In genomic region chr4:336099-336892, GRCh38 we compare ENCODE assay signal across 9 cellular contexts. TPM values are rescaled to one million over a fixed set of nuclear protein-coding genes. Genes with fewer than 3 reads are reported as not detected.
DNase-seq lines count a peak whose midpoint lies in the region; ATAC-seq and TF ChIP-seq lines count a peak whose summit lies in the region.
"Had no signal": no experiment of that assay in that cellular context is flagged by ENCODE, and none has a peak within 500 bp of the region (broad histone marks: within the 10 kb centered on the region; RNA-seq: fewer than 3 reads in every experiment).

No MANE protein-coding gene starts in this region.

- peak overlapping the region; percentile 99 for H3K27ac ChIP-seq in left ventricle myocardium inferior (replicated peaks)
- H3K27ac ChIP-seq in rectal smooth muscle tissue (ENCODE audit: low read depth, low read length): peak overlapping the region; percentile 94

- DNase-seq in Ammon's horn (ENCODE audit: low spot score) (peak; percentile 9), left ventricle myocardium inferior (peak; percentile 59)
- peak; percentile 11 for DNase-seq in activated naive CD4-positive, alpha-beta T cell treated with anti-CD3 and anti-CD28 coated beads, Interleukin-2, amount 50 U/mL, for 16 hours

- H3K4me3 ChIP-seq in left ventricle myocardium inferior (peak overlapping the region; percentile 98), rectal smooth muscle tissue (ENCODE audit: low read length) (peak overlapping the region; percentile 98)

- intact Hi-C loops in left ventricle myocardium inferior (cut with micrococcal nuclease): no loop called here

- H3K36me3 ChIP-seq in left ventricle myocardium inferior: peaks cover 6% of the 10 kb centered on the region
- H3K36me3 ChIP-seq in rectal smooth muscle tissue (ENCODE audit: control insufficient read depth, insufficient read depth, low read length): no peaks in the 10 kb centered on the region

- ATAC-seq in GM21825 (IDR thresholded peaks at IDR 0.05; ENCODE audit: unreplicated experiment) (peak; percentile 3), HG03354 (IDR thresholded peaks at IDR 0.05; ENCODE audit: poor library complexity, severe bottlenecking, unreplicated experiment) (no peak), GM19328 (IDR thresholded peaks at IDR 0.05; ENCODE audit: unreplicated experiment) (no peak), GM19452 (IDR thresholded peaks at IDR 0.05; ENCODE audit: unreplicated experiment) (no peak)
- ATAC-seq: HCT116 had no signal

- TF ChIP-seq CTCF in left ventricle myocardium inferior (IDR thresholded peaks at IDR 0.05; ENCODE audit: borderline replicate concordance): no peak

- peaks cover 54% of the 10 kb centered on the region for H3K4me1 ChIP-seq in left ventricle myocardium inferior
- peaks cover 9% of the 10 kb centered on the region for H3K4me1 ChIP-seq in rectal smooth muscle tissue (ENCODE audit: control insufficient read depth, insufficient read depth, low read length)

- no peaks in the 10 kb centered on the region for H3K27me3 ChIP-seq in left ventricle myocardium inferior (ENCODE audit: low read depth)
- no peaks in the 10 kb centered on the region for H3K27me3 ChIP-seq in rectal smooth muscle tissue (ENCODE audit: control insufficient read depth, insufficient read depth, low read length)

- H3K9me3 ChIP-seq in left ventricle myocardium inferior (replicated peaks): peaks cover 10% of the 10 kb centered on the region

- H3K9ac ChIP-seq in rectal smooth muscle tissue (ENCODE audit: low read length): peak overlapping the region; percentile 85

RNA-seq across cellular contexts. Expression of gene ZNF141, which starts 1.3 kb away (rescaled TPM):
- total RNA-seq in left ventricle myocardium inferior: 8.2 TPM

RNA-seq across cellular contexts. Expression of gene ZNF732, which starts 31.0 kb away (rescaled TPM):
- not detected for total RNA-seq in left ventricle myocardium inferior

Comparison
In these comparisons a context has a peak if more than half of its experiments do, and no peak if none do; other contexts are left out.
1. DNase-seq: peak in every context shown above with its lines; median percentile 59 in left ventricle myocardium inferior; 11 in activated naive CD4-positive, alpha-beta T cell treated with anti-CD3 and anti-CD28 coated beads, Interleukin-2, amount 50 U/mL, for 16 hours; 9 in Ammon's horn.